ENCODE assay signal across 1 cellular context in the genomic region with DNA sequence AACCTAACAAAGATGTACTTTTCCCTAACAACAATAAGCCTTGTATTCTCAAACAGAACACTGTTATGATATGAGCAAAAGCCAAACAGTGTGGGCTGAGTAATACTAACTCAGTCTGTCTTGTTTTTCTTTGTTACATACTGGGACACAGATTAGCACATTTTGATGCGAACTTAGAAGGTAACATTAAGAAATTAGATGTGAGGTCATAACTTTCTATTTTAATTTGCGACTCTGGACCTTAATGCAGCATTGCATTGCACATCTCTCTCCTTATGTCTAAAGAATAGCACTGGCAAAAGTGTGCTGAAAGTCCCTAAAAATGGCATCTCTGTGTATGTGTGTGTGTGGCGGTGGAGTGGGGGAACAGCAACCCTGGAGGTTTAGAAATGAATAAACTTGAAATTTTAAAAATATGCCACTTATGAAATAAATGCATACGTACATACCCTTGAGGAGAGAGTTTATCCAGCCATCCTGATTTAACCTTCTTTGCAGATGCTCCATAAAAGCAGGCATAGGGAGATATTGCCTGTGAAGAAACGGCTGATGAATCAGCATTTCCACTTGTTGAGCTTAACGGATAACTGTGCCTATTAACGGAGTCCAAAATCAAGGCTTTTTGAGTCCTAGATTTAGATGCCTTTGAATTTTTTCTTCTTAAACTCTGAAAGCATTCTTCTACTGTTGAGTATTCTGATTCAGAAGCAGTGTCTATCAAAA.
A peak's percentile ranks its signal among the peaks of the same experiment; 100 is the strongest.
TF ChIP-seq lines count a peak whose summit lies in the region.

No MANE protein-coding gene starts in this region.

TF ChIP-seq in GM12878, 131 proteins besides CTCF, POLR2A, EP300 and RAD21 (continued from another document):
- TF ChIP-seq ZBTB40 (IDR thresholded peaks at IDR 0.05; ENCODE audit: borderline replicate concordance) (no peak), SMC3 (IDR thresholded peaks at IDR 0.05; ENCODE audit: borderline replicate concordance, low read length) (no peak), TAF1 (IDR thresholded peaks at IDR 0.05; ENCODE audit: borderline replicate concordance, low read depth, low read length) (no peak), PKNOX1 (IDR thresholded peaks at IDR 0.05) (no peak), CBFB (IDR thresholded peaks at IDR 0.05; ENCODE audit: low read depth) (peak; percentile 40; the same call in 1 of the 2 replicates), FOXM1 (IDR thresholded peaks at IDR 0.05; ENCODE audit: low read depth, low read length) (peak; percentile 74; the same call in 1 of the 2 replicates), WRNIP1 (IDR thresholded peaks at IDR 0.05; ENCODE audit: borderline replicate concordance, low read depth, low read length) (no peak), RUNX3 (IDR thresholded peaks at IDR 0.05; ENCODE audit: low read length) (peak; percentile 61; the same call in 1 of the 2 replicates), RELA (IDR thresholded peaks at IDR 0.05; ENCODE audit: borderline replicate concordance, partially characterized antibody) (no peak), ZBED1 (IDR thresholded peaks at IDR 0.05; ENCODE audit: borderline replicate concordance) (peak; percentile 25; the same call in 1 of the 2 replicates), GABPA (IDR thresholded peaks at IDR 0.05; ENCODE audit: low read depth) (0 out of 2 replicates have a peak, but pooled peaks have one; percentile 39), ATF2 (IDR thresholded peaks at IDR 0.05; ENCODE audit: low read length) (peak; percentile 77), MEF2A (IDR thresholded peaks at IDR 0.05; ENCODE audit: insufficient read depth, low read depth, low read length) (0 out of 2 replicates have a peak, but pooled peaks have one; percentile 43), CREB1 (IDR thresholded peaks at IDR 0.05; ENCODE audit: low read depth) (0 out of 2 replicates have a peak, but pooled peaks have one; percentile 24), PML (IDR thresholded peaks at IDR 0.05; ENCODE audit: low read length) (0 out of 2 replicates have a peak, but pooled peaks have one; percentile 45), NFIC (IDR thresholded peaks at IDR 0.05; ENCODE audit: low read depth, low read length) (peak; percentile 73; the same call in 1 of the 2 replicates), POU2F2 (IDR thresholded peaks at IDR 0.05; ENCODE audit: borderline replicate concordance, low read depth, low read length) (no peak)
- TF ChIP-seq, protein P1, sequence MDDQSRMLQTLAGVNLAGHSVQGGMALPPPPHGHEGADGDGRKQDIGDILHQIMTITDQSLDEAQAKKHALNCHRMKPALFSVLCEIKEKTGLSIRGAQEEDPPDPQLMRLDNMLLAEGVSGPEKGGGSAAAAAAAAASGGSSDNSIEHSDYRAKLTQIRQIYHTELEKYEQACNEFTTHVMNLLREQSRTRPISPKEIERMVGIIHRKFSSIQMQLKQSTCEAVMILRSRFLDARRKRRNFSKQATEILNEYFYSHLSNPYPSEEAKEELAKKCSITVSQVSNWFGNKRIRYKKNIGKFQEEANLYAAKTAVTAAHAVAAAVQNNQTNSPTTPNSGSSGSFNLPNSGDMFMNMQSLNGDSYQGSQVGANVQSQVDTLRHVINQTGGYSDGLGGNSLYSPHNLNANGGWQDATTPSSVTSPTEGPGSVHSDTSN (IDR thresholded peaks at IDR 0.05; ENCODE audit: insufficient replicate concordance, low read depth, low read length): no peak
